In the genomic region with DNA sequence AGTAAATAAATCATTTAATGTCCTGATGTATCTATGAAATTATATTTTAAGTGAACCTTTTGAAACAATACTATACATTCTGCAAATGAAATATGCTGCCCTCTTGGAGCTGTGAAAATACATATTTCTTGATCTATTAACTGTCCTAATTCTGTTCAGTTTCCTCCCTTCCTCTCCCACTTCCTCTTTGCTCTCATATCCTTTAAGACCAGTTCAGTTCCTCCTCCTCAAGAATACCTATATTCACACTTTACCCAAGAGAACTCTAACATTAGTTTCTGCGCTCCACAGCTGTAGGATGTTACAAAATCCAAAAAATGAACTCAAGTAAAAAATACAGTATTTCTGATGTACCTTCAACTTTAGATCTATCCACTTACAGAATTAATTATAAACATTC, we compare ENCODE assay signal across 15 cellular contexts. TPM values are rescaled to one million over a fixed set of nuclear protein-coding genes. Genes with fewer than 3 reads are reported as not detected.
DNase-seq lines count a peak whose midpoint lies in the region; ATAC-seq and TF ChIP-seq lines count a peak whose summit lies in the region.
"Had no signal": no experiment of that assay in that cellular context is flagged by ENCODE, and none has a peak within 500 bp of the region (broad histone marks: within the 10 kb centered on the region; RNA-seq: fewer than 3 reads in every experiment).

No MANE protein-coding gene starts in this region.

- H3K27ac ChIP-seq in Karpas-422 (ENCODE audit: low read length) (peak overlapping the region; percentile 98), spleen (peak overlapping the region in 6 of 8 donors; percentile 0 to 60 (median 48))
- H3K27ac ChIP-seq: parathyroid adenoma had no signal

- H3K36me3 Mint-ChIP-seq in activated naive CD8-positive, alpha-beta T cell, result no peaks in the 10 kb centered on the region
- H3K36me3 Mint-ChIP-seq in activated naive CD8-positive, alpha-beta T cell treated with anti-CD3 and anti-CD28 coated beads for 36 hours, result peaks cover 12% of the 10 kb centered on the region
- H3K36me3 Mint-ChIP-seq in T-helper 17 cell (ENCODE audit: low read depth) (no peaks in the 10 kb centered on the region), Caco-2 (ENCODE audit: insufficient read depth, unreplicated experiment) (no peaks in the 10 kb centered on the region)

- H3K36me3 ChIP-seq in Karpas-422 (ENCODE audit: insufficient read depth, low read length), result 0 out of 2 replicates have a peak, but pooled peaks cover 5% of the 10 kb centered on the region
- no peaks in the 10 kb centered on the region for H3K36me3 ChIP-seq in spleen
- no peaks in the 10 kb centered on the region for H3K36me3 ChIP-seq in Caco-2 (ENCODE audit: control insufficient read depth, insufficient read depth, low read length)

- no peak for TF ChIP-seq CTCF in spleen (IDR thresholded peaks at IDR 0.05 in 8 of 11, conservative IDR thresholded peaks at IDR 0.05 in 3 of 11)
- TF ChIP-seq CTCF in Caco-2 (IDR thresholded peaks at IDR 0.05; ENCODE audit: insufficient read depth in 1 of 2, low read depth in 1 of 2, low read length in 1 of 2, severe bottlenecking in 1 of 2, unreplicated experiment in 1 of 2), result no peak

- H3K27me3 ChIP-seq in Karpas-422 (ENCODE audit: low read length) (no peaks in the 10 kb centered on the region), spleen (replicated peaks in 1 of 7) (no peaks in the 10 kb centered on the region), Caco-2 (replicated peaks; ENCODE audit: control insufficient read depth, insufficient read depth, low read length) (no peaks in the 10 kb centered on the region)

- no peak for ATAC-seq in T-helper 17 cell
- ATAC-seq in HG03045 (IDR thresholded peaks at IDR 0.05; ENCODE audit: unreplicated experiment), result no peak

- H3K4me3 Mint-ChIP-seq in activated naive CD8-positive, alpha-beta T cell, result peak overlapping the region; percentile 36
- H3K4me3 Mint-ChIP-seq in activated naive CD8-positive, alpha-beta T cell treated with anti-CD3 and anti-CD28 coated beads for 36 hours, result no peak overlapping the region
- H3K4me3 Mint-ChIP-seq in T-helper 17 cell, result peak overlapping the region; percentile 72
- no peak overlapping the region for H3K4me3 Mint-ChIP-seq in Caco-2 (ENCODE audit: unreplicated experiment)

- POLR2A ChIA-PET in Caco-2 (lab: Charles Lee), result no interaction called here

- H3K27ac Mint-ChIP-seq in activated naive CD8-positive, alpha-beta T cell, result peak overlapping the region; percentile 72
- no peak overlapping the region for H3K27ac Mint-ChIP-seq in activated naive CD8-positive, alpha-beta T cell treated with anti-CD3 and anti-CD28 coated beads for 36 hours
- H3K27ac Mint-ChIP-seq in T-helper 17 cell, result peak overlapping the region; percentile 89
- no peak overlapping the region for H3K27ac Mint-ChIP-seq in Caco-2 (ENCODE audit: unreplicated experiment)

- H3K4me1 Mint-ChIP-seq in activated naive CD8-positive, alpha-beta T cell (ENCODE audit: low read depth), result peaks cover 75% of the 10 kb centered on the region
- peaks cover 54% of the 10 kb centered on the region for H3K4me1 Mint-ChIP-seq in activated naive CD8-positive, alpha-beta T cell treated with anti-CD3 and anti-CD28 coated beads for 36 hours
- H3K4me1 Mint-ChIP-seq in T-helper 17 cell (peaks cover 48% of the 10 kb centered on the region), Caco-2 (ENCODE audit: low read depth, unreplicated experiment) (peaks cover 15% of the 10 kb centered on the region)

- H4K20me1 ChIP-seq in Karpas-422 (ENCODE audit: insufficient read depth, low read depth, low read length), result no peaks in the 10 kb centered on the region

- peak overlapping the region; percentile 64 for H3K9ac ChIP-seq in Karpas-422 (ENCODE audit: low read length)
- H3K9ac ChIP-seq: parathyroid adenoma had no signal

- no peak overlapping the region for H2AFZ ChIP-seq in Karpas-422 (ENCODE audit: low read length)
- H2AFZ ChIP-seq: parathyroid adenoma had no signal

- H3K27me3 Mint-ChIP-seq in activated naive CD8-positive, alpha-beta T cell, result no peaks in the 10 kb centered on the region
- H3K27me3 Mint-ChIP-seq in activated naive CD8-positive, alpha-beta T cell treated with anti-CD3 and anti-CD28 coated beads for 36 hours, result no peaks in the 10 kb centered on the region
- H3K27me3 Mint-ChIP-seq in T-helper 17 cell (no peaks in the 10 kb centered on the region), Caco-2 (ENCODE audit: insufficient read depth, unreplicated experiment) (no peaks in the 10 kb centered on the region)

- 35 to 59% (median 36%) methylated on average over 1 of the region's 1 CpG for WGBS in spleen, 5 donors

- H3K4me1 ChIP-seq in Karpas-422 (ENCODE audit: low read length) (peaks cover 79% of the 10 kb centered on the region), spleen (peaks cover 45 to 96% (median 80%) of the 10 kb centered on the region in 6 donors), Caco-2 (peaks cover 23% of the 10 kb centered on the region)

- BruUV-seq in Caco-2 (replicated peaks; lab: Mats Ljungman, UMichigan), result no TSS peak

- CTCF ChIA-PET in Caco-2 (lab: Charles Lee), result no interaction called here

- peak overlapping the region; percentile 55 for H3K4me3 ChIP-seq in Karpas-422 (ENCODE audit: low read length)
- H3K4me3 ChIP-seq in spleen, result peak overlapping the region in 1 of 8 donors; percentile 27
- H3K4me3 ChIP-seq in Caco-2 (ENCODE audit: low read depth, low read length), result no peak overlapping the region

- TF ChIP-seq POLR2A in spleen (IDR thresholded peaks at IDR 0.05), result no peak

- no peaks in the 10 kb centered on the region for H3K9me2 ChIP-seq in Karpas-422 (replicated peaks; ENCODE audit: insufficient read depth, low read length)

- peak overlapping the region; percentile 87 for H3K4me2 ChIP-seq in Karpas-422 (ENCODE audit: low read depth, low read length, poor library complexity, severe bottlenecking)

- H3K9me3 ChIP-seq in Karpas-422 (ENCODE audit: low read length) (no peaks in the 10 kb centered on the region), T-helper 17 cell (ENCODE audit: control insufficient read depth, low read length, poor library complexity, severe bottlenecking) (no peaks in the 10 kb centered on the region), spleen (no peaks in the 10 kb centered on the region), Caco-2 (no peaks in the 10 kb centered on the region)

- H3K79me2 ChIP-seq in Karpas-422 (ENCODE audit: low read length), result peaks cover 99% of the 10 kb centered on the region

- intact Hi-C loops in spleen (cut with DNase I; ENCODE audit: low total_unique reads), result no loop called here
- intact Hi-C loops in Caco-2 (cut with micrococcal nuclease; ENCODE audit: unreplicated experiment), result no loop called here

- DNase-seq in activated naive CD8-positive, alpha-beta T cell treated with anti-CD3 and anti-CD28 coated beads for 36 hours, result no peak
- DNase-seq in Karpas-422 (peak; percentile 87), T-helper 17 cell (no peak), spleen (no peak), Caco-2 (no peak), NCI-H345 treated with DMSO at 0.1 percent for 48 hours (lab: John Stamatoyannopoulos, UW; ENCODE audit: unreplicated experiment) (no peak)
- DNase-seq: activated CD8-positive, alpha-beta memory T cell treated with anti-CD3 and anti-CD28 coated beads, Interleukin-2, amount 50 U/mL, for 48 hours; cortex of kidney; mesenchymal stem cell; NCI-H2171; stimulated activated CD4-positive, alpha-beta T cell treated with anti-CD3 and anti-CD28 coated beads, Interleukin-15, amount 100 ng/mL, for 24 hours; stimulated activated CD8-positive, alpha-beta memory T cell treated with anti-CD3 and anti-CD28 coated beads, Interleukin-4, amount 100 ng/mL, for 48 hours had no signal

- no peaks in the 10 kb centered on the region for H3K9me3 Mint-ChIP-seq in activated naive CD8-positive, alpha-beta T cell (ENCODE audit: low read depth)
- peaks cover 3% of the 10 kb centered on the region for H3K9me3 Mint-ChIP-seq in activated naive CD8-positive, alpha-beta T cell treated with anti-CD3 and anti-CD28 coated beads for 36 hours
- H3K9me3 Mint-ChIP-seq in Caco-2 (ENCODE audit: unreplicated experiment), result no peaks in the 10 kb centered on the region

RNA-seq across cellular contexts. Expression of gene ITSN2, which starts 5.4 kb away (rescaled TPM):
- total RNA-seq in activated naive CD8-positive, alpha-beta T cell treated with anti-CD3 and anti-CD28 coated beads for 36 hours, result 10 to 100 TPM; 46.2 to 46.9 TPM
- 96.0 and 126 TPM in 2 replicates for total RNA-seq in Karpas-422 (2014; rRNA removed; shearing (Covaris generic); ENCODE audit: low replicate concordance)
- total RNA-seq in T-helper 17 cell (10 to 100 TPM; 90.5 to 95.5 TPM), spleen (100 to 1,000 TPM in 6 of 7 donors, 10 to 100 TPM in 1; 92.6 to 150 (median 109) TPM), Caco-2 (2022) (42.8 and 49.4 TPM in 2 replicates)
- 10 to 100 TPM; 41.1 to 59.7 (median 49.3) TPM for polyA plus RNA-seq in spleen

Comparison
In these comparisons a context has a peak if more than half of its experiments do, and no peak if none do; other contexts are left out.
1. H3K27ac Mint-ChIP-seq: peak in activated naive CD8-positive, alpha-beta T cell (single experiment) and T-helper 17 cell (single experiment); none in activated naive CD8-positive, alpha-beta T cell treated with anti-CD3 and anti-CD28 coated beads for 36 hours (single experiment) and Caco-2 (single experiment).
2. H3K4me3 Mint-ChIP-seq: peak in activated naive CD8-positive, alpha-beta T cell (single experiment) and T-helper 17 cell (single experiment); none in activated naive CD8-positive, alpha-beta T cell treated with anti-CD3 and anti-CD28 coated beads for 36 hours (single experiment) and Caco-2 (single experiment).